ENCODE assay signal across 8 cellular contexts in the genomic region with DNA sequence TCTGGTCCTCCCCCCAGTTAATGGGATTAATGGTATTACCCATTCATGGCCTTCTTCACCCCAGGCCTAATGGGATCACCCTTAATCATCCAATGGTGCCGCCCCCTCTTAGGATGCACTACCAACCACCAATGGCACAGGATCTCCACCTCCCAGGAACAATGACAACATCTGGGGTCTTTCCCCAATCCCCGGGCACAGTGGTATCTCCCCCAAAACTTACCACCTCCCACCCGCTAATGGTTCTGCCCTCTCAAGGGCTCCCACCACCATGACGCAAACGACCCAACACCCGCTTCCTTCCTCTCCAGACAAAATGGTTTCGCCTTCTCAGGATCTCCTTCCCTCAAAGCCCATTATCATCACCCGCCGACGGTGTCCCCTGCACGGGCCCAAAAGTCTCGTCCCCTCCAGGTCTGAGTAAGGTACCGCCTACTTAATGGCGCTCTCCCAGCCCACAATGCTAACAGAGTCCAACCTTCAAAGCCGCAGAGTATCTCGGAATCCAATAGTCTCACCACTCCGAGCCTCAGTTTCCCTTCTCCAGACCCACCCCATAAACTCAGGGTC. TPM values are rescaled to one million over a fixed set of nuclear protein-coding genes. Genes with fewer than 3 reads are reported as not detected.
DNase-seq lines count a peak whose midpoint lies in the region; ATAC-seq, FAIRE-seq and TF ChIP-seq lines count a peak whose summit lies in the region.

No MANE protein-coding gene starts in this region.

- H3K4me3 Mint-ChIP-seq in activated naive CD4-positive, alpha-beta T cell treated with anti-CD3 and anti-CD28 coated beads, Interleukin-2, amount 50 U/mL, for 24 hours = peak overlapping the region; percentile 99

- TF ChIP-seq CTCF in AG10803 (conservative IDR thresholded peaks at IDR 0.05; ENCODE audit: low read length) = no peak

- intact Hi-C loops in head of caudate nucleus (cut with DNase I) = no loop called here

- FAIRE-seq in urothelium cell line (lab: Jason Lieb, UNC) = no peak

- DNase-seq in AG10803 (ENCODE audit: low read depth) (peak; percentile 30), RPMI7951 (ENCODE audit: low read depth) (peak; percentile 70), head of caudate nucleus (peak in 28 of 42 donors; percentile 3 to 46 (median 21)), pons (ENCODE audit: low spot score) (peak; percentile 7), urothelium cell line (ENCODE audit: low spot score) (peak; percentile 20)

- ATAC-seq in GM19023 (IDR thresholded peaks at IDR 0.05; ENCODE audit: unreplicated experiment) = peak; percentile 29
- ATAC-seq in HG03432 (IDR thresholded peaks at IDR 0.05; ENCODE audit: unreplicated experiment) = peak; percentile 36

- H3K4me3 ChIP-seq in AG10803 (ENCODE audit: low read length) = peak overlapping the region; percentile 82

- H3K4me1 Mint-ChIP-seq in activated naive CD4-positive, alpha-beta T cell treated with anti-CD3 and anti-CD28 coated beads, Interleukin-2, amount 50 U/mL, for 24 hours = peaks cover 40% of the 10 kb centered on the region

- peaks cover 15% of the 10 kb centered on the region for H3K36me3 Mint-ChIP-seq in activated naive CD4-positive, alpha-beta T cell treated with anti-CD3 and anti-CD28 coated beads, Interleukin-2, amount 50 U/mL, for 24 hours

- H3K9me3 Mint-ChIP-seq in activated naive CD4-positive, alpha-beta T cell treated with anti-CD3 and anti-CD28 coated beads, Interleukin-2, amount 50 U/mL, for 24 hours = no peaks in the 10 kb centered on the region

- H3K27me3 Mint-ChIP-seq in activated naive CD4-positive, alpha-beta T cell treated with anti-CD3 and anti-CD28 coated beads, Interleukin-2, amount 50 U/mL, for 24 hours = no peaks in the 10 kb centered on the region

- peak overlapping the region; percentile 98 for H3K27ac Mint-ChIP-seq in activated naive CD4-positive, alpha-beta T cell treated with anti-CD3 and anti-CD28 coated beads, Interleukin-2, amount 50 U/mL, for 24 hours

RNA-seq across cellular contexts. Expression of gene GRIPAP1, which starts 0.5 kb away (rescaled TPM):
- total RNA-seq in RPMI7951 (2014; rRNA removed; shearing (Covaris generic)) = 17.7 and 18.3 TPM in 2 replicates

RNA-seq across cellular contexts. Expression of gene KCND1, which starts 30.0 kb away (rescaled TPM):
- 0.59 and 1.4 TPM in 2 replicates for total RNA-seq in RPMI7951 (2014; rRNA removed; shearing (Covaris generic))

RNA-seq across cellular contexts. Expression of gene TFE3, which starts 41.6 kb away (rescaled TPM):
- 46.8 and 49.0 TPM in 2 replicates for total RNA-seq in RPMI7951 (2014; rRNA removed; shearing (Covaris generic))

RNA-seq across cellular contexts. Expression of gene OTUD5, which starts 44.2 kb away (rescaled TPM):
- total RNA-seq in RPMI7951 (2014; rRNA removed; shearing (Covaris generic)) = 24.6 and 28.7 TPM in 2 replicates

RNA-seq across cellular contexts. Expression of gene CCDC120, which starts 57.2 kb away (rescaled TPM):
- 0.72 and 1.1 TPM in 2 replicates for total RNA-seq in RPMI7951 (2014; rRNA removed; shearing (Covaris generic))

Comparison
In these comparisons a context has a peak if more than half of its experiments do, and no peak if none do; other contexts are left out.
1. Peak in every context shown above with its lines: DNase-seq, ATAC-seq and H3K4me3 ChIP-seq.
2. DNase-seq: peak in every context shown above with its lines; median percentile 70 in RPMI7951; 30 in AG10803; 21 in head of caudate nucleus; 20 in urothelium cell line; 7 in pons.